Comparison of ENCODE assay signal across 34 cellular contexts in genomic region chr4:98242063-98242462, GRCh38.
"Had no signal": no experiment of that assay in that cellular context is flagged by ENCODE, and none has a peak within 500 bp of the region (broad histone marks: within the 10 kb centered on the region; RNA-seq: fewer than 3 reads in every experiment).

No MANE protein-coding gene starts in this region.

- H3K4me2 ChIP-seq: KMS-11 had no signal

- H3K27ac ChIP-seq: KMS-11 had no signal

- DNase-seq: Karpas-422, Kasumi-1, KBM-7, KG1, MG63, MM.1S, MV-4-11, NCI-H1048, NCI-H1092, NCI-H1092 treated with DMSO at 0.1 percent for 48 hours, NCI-H1105, NCI-H1105 treated with DMSO at 0.1 percent for 48 hours, NCI-H1417, NCI-H1417 treated with DMSO at 0.1 percent for 48 hours, NCI-H1436, NCI-H1436 treated with DMSO at 0.1 percent for 48 hours, NCI-H146, NCI-H1694, NCI-H1694 treated with DMSO at 0.1 percent for 48 hours, NCI-H187, NCI-H187 treated with DMSO at 0.1 percent for 48 hours, NCI-H1930, NCI-H2029, NCI-H2029 treated with DMSO at 0.1 percent for 48 hours, NCI-H2081, NCI-H2081 treated with DMSO at 0.1 percent for 48 hours, NCI-H2107, NCI-H2171, NCI-H2171 treated with DMSO at 0.1 percent for 48 hours, NCI-H2227 treated with DMSO at 0.1 percent for 48 hours, NCI-H345, NCI-H446, NCI-H446 treated with DMSO at 0.1 percent for 48 hours had no signal

- H3K9ac ChIP-seq: KMS-11 had no signal

- H3K4me3 ChIP-seq: MG63 had no signal

- H3K36me3 ChIP-seq: MG63 had no signal

- H3K9me3 ChIP-seq: MG63 had no signal
